ENCODE assay signal across 10 cellular contexts in genomic region chr18:25310045-25310444, GRCh38. TPM values are rescaled to one million over a fixed set of nuclear protein-coding genes. Genes with fewer than 3 reads are reported as not detected.
DNase-seq lines count a peak whose midpoint lies in the region; ATAC-seq and TF ChIP-seq lines count a peak whose summit lies in the region.
"Had no signal": no experiment of that assay in that cellular context is flagged by ENCODE, and none has a peak within 500 bp of the region (broad histone marks: within the 10 kb centered on the region; RNA-seq: fewer than 3 reads in every experiment).

No MANE protein-coding gene starts in this region.

- H3K4me1 Mint-ChIP-seq in CD14-positive monocyte = peaks cover 1% of the 10 kb centered on the region
- H3K4me1 Mint-ChIP-seq in CD4-positive, alpha-beta memory T cell = no peaks in the 10 kb centered on the region

- CTCF ChIA-PET in CD4-positive, alpha-beta memory T cell (lab: Charles Lee; ENCODE audit: partially characterized antibody) = no interaction called here

- no peak overlapping the region for H3K4me3 ChIP-seq in CD4-positive, alpha-beta memory T cell (ENCODE audit: low read length in 2 of 2)
- no peak overlapping the region for H3K4me3 ChIP-seq in suprapubic skin

- intact Hi-C loops in CD14-positive monocyte (cut with micrococcal nuclease) = no loop called here
- intact Hi-C loops in CD4-positive, alpha-beta memory T cell (cut with micrococcal nuclease) = no loop called here

- TF ChIP-seq CTCF in CD14-positive monocyte (IDR thresholded peaks at IDR 0.05) (peak; percentile 40), foreskin keratinocyte (conservative IDR thresholded peaks at IDR 0.05) (peak; percentile 37), suprapubic skin (IDR thresholded peaks at IDR 0.05) (no peak)

- no peak for TF ChIP-seq POLR2A in suprapubic skin (IDR thresholded peaks at IDR 0.05)

- H3K27ac Mint-ChIP-seq in CD14-positive monocyte = no peak overlapping the region
- H3K27ac Mint-ChIP-seq in CD4-positive, alpha-beta memory T cell = no peak overlapping the region

- H3K27me3 ChIP-seq in foreskin keratinocyte = no peaks in the 10 kb centered on the region
- H3K27me3 ChIP-seq in CD4-positive, alpha-beta memory T cell (ENCODE audit: insufficient read depth, low read length) = no peaks in the 10 kb centered on the region
- H3K27me3 ChIP-seq in suprapubic skin = no peaks in the 10 kb centered on the region

- H3K4me1 ChIP-seq in foreskin keratinocyte (no peaks in the 10 kb centered on the region), suprapubic skin (peaks cover 4% of the 10 kb centered on the region)
- no peaks in the 10 kb centered on the region for H3K4me1 ChIP-seq in CD4-positive, alpha-beta memory T cell (ENCODE audit: insufficient read depth, low read length)

- H3K27ac ChIP-seq in foreskin keratinocyte (no peak overlapping the region), suprapubic skin (no peak overlapping the region)
- H3K27ac ChIP-seq in CD4-positive, alpha-beta memory T cell (ENCODE audit: low read depth, low read length) = no peak overlapping the region

- no peak for DNase-seq in CD14-positive monocyte (ENCODE audit: low spot score)
- peak; percentile 22 for DNase-seq in HT-29 (ENCODE audit: low spot score)
- DNase-seq in foreskin keratinocyte = peak in 1 of 2 donors; percentile 18
- DNase-seq in CD4-positive, alpha-beta memory T cell = no peak
- DNase-seq in midbrain (lab: John Stamatoyannopoulos, UW) = no peak
- DNase-seq in NCI-H1417 treated with DMSO at 0.1 percent for 48 hours (lab: John Stamatoyannopoulos, UW) = no peak
- no peak for DNase-seq in suprapubic skin (ENCODE audit: low spot score in 2 of 2)
- DNase-seq: central memory CD4-positive, alpha-beta T cell; islet precursor cell had no signal

- TF ChIP-seq EP300 in suprapubic skin (IDR thresholded peaks at IDR 0.05) = no peak

- POLR2A ChIA-PET in CD4-positive, alpha-beta memory T cell (lab: Charles Lee; ENCODE audit: partially characterized antibody) = no interaction called here

- no peaks in the 10 kb centered on the region for H3K9me3 ChIP-seq in CD4-positive, alpha-beta memory T cell (ENCODE audit: control insufficient read depth in 1 of 2, low read length in 2 of 2)
- H3K9me3 ChIP-seq in suprapubic skin = no peaks in the 10 kb centered on the region

- no peaks in the 10 kb centered on the region for H3K36me3 Mint-ChIP-seq in CD14-positive monocyte
- H3K36me3 Mint-ChIP-seq in CD4-positive, alpha-beta memory T cell = no peaks in the 10 kb centered on the region

- H3K4me3 Mint-ChIP-seq in CD14-positive monocyte = no peak overlapping the region
- H3K4me3 Mint-ChIP-seq in CD4-positive, alpha-beta memory T cell = no peak overlapping the region

- H3K9me3 Mint-ChIP-seq in CD14-positive monocyte = no peaks in the 10 kb centered on the region
- peaks cover 0 to 6% (median 0%) of the 10 kb centered on the region in 8 donors for H3K9me3 Mint-ChIP-seq in CD4-positive, alpha-beta memory T cell

- H3K36me3 ChIP-seq in CD4-positive, alpha-beta memory T cell (ENCODE audit: insufficient read depth, low read length) = no peaks in the 10 kb centered on the region
- H3K36me3 ChIP-seq in suprapubic skin = no peaks in the 10 kb centered on the region

- ATAC-seq in SK-N-SH treated with all-trans-retinoic acid at 6 μM for 48 hours (peak; percentile 51; the same call in 2 of the 3 replicates), foreskin keratinocyte (peak; percentile 38)

- no peaks in the 10 kb centered on the region for H3K27me3 Mint-ChIP-seq in CD14-positive monocyte (ENCODE audit: low read depth in 3 of 3)
- H3K27me3 Mint-ChIP-seq in CD4-positive, alpha-beta memory T cell = peaks cover 0 to 1% of the 10 kb centered on the region in 2 donors

TF ChIP-seq in SK-N-SH treated with all-trans-retinoic acid at 6 μM for 48 hours, 23 proteins besides CTCF, POLR2A, EP300 and RAD21:
- TF ChIP-seq ZFP30 (CRISPR knock-in tag; IDR thresholded peaks at IDR 0.05) (no peak), GLIS3 (CRISPR knock-in tag; IDR thresholded peaks at IDR 0.05) (no peak), ISL1 (CRISPR knock-in tag; IDR thresholded peaks at IDR 0.05) (peak; percentile 22; the same call in 1 of the 2 replicates)
TF ChIP-seq in SK-N-SH treated with all-trans-retinoic acid at 6 μM for 48 hours: peak in this region for 1.

RNA-seq across cellular contexts. Expression of gene ZNF521, which starts 41.9 kb away (rescaled TPM):
- polyA plus RNA-seq in CD14-positive monocyte (under 1 TPM in 1 of 2 donors, not detected in 1; 0.07 TPM), foreskin keratinocyte (not detected in 2 replicates)
- 0.08 and 0.21 TPM in 2 replicates for total RNA-seq in HT-29 (2014; rRNA removed; shearing (Covaris generic))
- total RNA-seq in foreskin keratinocyte (0.10 TPM in 1 of 2 replicates, not detected in the other), suprapubic skin (10 to 100 TPM in 2 of 4 donors, 1 to 10 TPM in 2; 6.4 to 13.2 (median 10.1) TPM)
- not detected for total RNA-seq in CD4-positive, alpha-beta memory T cell
- not detected for polyA plus RNA-seq in CD4-positive, alpha-beta memory T cell

Comparison
In these comparisons a context has a peak if more than half of its experiments do, and no peak if none do; other contexts are left out.
1. CTCF ChIP-seq: peak in CD14-positive monocyte (single experiment) and foreskin keratinocyte (single experiment); none in suprapubic skin (0 of 2).